Comparison of ENCODE assay signal across 10 cellular contexts in the genomic region with DNA sequence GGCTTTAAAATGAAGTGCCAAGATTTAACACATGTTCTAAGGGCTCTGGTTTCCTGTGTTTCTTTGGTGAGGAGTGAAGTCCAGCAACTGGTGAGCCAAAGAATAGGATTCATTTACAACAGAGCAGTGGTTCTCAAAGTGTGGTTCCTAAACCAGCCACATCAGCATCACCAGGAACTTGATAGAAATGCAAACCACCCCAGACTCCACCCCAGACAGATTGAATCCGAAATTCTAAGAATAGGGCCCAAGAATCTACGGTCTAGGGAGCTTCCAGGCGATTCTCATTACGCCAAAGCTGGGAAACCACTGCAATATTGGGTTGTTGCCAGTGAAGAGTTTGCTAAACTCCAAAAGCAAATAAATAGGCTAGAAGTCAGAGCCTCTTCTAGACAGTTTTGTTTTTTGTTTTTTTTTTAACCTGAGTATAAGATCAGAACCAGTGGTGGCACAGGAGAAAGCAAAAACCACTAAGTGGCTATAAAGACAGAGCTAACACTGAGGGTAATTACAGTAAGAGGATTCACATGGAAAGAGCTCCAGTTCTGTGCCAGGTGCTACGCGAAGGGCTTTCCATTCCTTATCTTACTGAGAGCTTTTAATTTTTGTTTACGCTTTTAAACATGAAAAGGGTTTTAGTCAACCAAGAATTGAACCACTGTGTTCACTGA. TPM values are rescaled to one million over a fixed set of nuclear protein-coding genes. Genes with fewer than 3 reads are reported as not detected.
DNase-seq lines count a peak whose midpoint lies in the region; ATAC-seq and FAIRE-seq lines count a peak whose summit lies in the region.
"Had no signal": no experiment of that assay in that cellular context is flagged by ENCODE, and none has a peak within 500 bp of the region (broad histone marks: within the 10 kb centered on the region; RNA-seq: fewer than 3 reads in every experiment).

No MANE protein-coding gene starts in this region.

- no peaks in the 10 kb centered on the region for H3K27me3 ChIP-seq in small intestine (ENCODE audit: control insufficient read depth in 2 of 2, insufficient read depth in 2 of 2, low read length in 2 of 2)

- H3K27ac ChIP-seq in cingulate gyrus (ENCODE audit: low read depth, low read length): peak overlapping the region; percentile 80
- H3K27ac ChIP-seq in small intestine (ENCODE audit: low read depth in 1 of 2, low read length in 1 of 2): peak overlapping the region in 1 of 2 donors; percentile 88
- H3K27ac ChIP-seq: A549 had no signal

- FAIRE-seq in small intestine (lab: Jason Lieb, UNC): no peak
- FAIRE-seq: A549, HTR-8/SVneo had no signal

- ATAC-seq in HG03280 (IDR thresholded peaks at IDR 0.05; ENCODE audit: unreplicated experiment): no peak
- ATAC-seq: A549 had no signal

- H3K9me3 ChIP-seq in small intestine (ENCODE audit: control insufficient read depth, low read depth): no peaks in the 10 kb centered on the region
- H3K9me3 ChIP-seq: A549 had no signal

- 39 to 59% (median 56%) methylated on average over 7 of the region's 7 CpGs for WGBS in small intestine, 3 donors

- no peak overlapping the region for H3K4me3 ChIP-seq in small intestine (ENCODE audit: low read depth in 1 of 2, low read length in 2 of 2)
- H3K4me3 ChIP-seq: A549 had no signal

- peaks cover 0 to 7% of the 10 kb centered on the region in 2 donors for H3K4me1 ChIP-seq in small intestine (ENCODE audit: control insufficient read depth in 2 of 2, insufficient read depth in 1 of 2, low read depth in 1 of 2, low read length in 1 of 2)
- H3K4me1 ChIP-seq: A549 had no signal

- DNase-seq in NCI-H2196 (lab: John Stamatoyannopoulos, UW; ENCODE audit: unreplicated experiment) (peak; percentile 26), NCI-H2196 treated with DMSO at 0.1 percent for 48 hours (lab: John Stamatoyannopoulos, UW; ENCODE audit: unreplicated experiment) (no peak), mucosa of gallbladder (ENCODE audit: low spot score) (peak; percentile 29), small intestine (no peak)
- DNase-seq in effector CD8-positive, alpha-beta T cell (lab: John Stamatoyannopoulos, UW): no peak
- DNase-seq in stimulated activated CD4-positive, alpha-beta T cell treated with anti-CD3 and anti-CD28 coated beads, Interleukin-4, amount 100 ng/mL, for 1 hour: no peak

- no peaks in the 10 kb centered on the region for H3K36me3 ChIP-seq in small intestine (ENCODE audit: control insufficient read depth in 2 of 2, insufficient read depth in 2 of 2, low read length in 2 of 2)

RNA-seq across cellular contexts. Expression of gene FMO2, which starts 42.5 kb away (rescaled TPM):
- 3.5 TPM for total RNA-seq in mucosa of gallbladder
- 1 to 10 TPM in 2 of 3 donors, under 1 TPM in 1; 0.22 to 1.6 (median 1.1) TPM for polyA plus RNA-seq in small intestine
- polyA plus RNA-seq: A549 had no signal

RNA-seq across cellular contexts. Expression of gene FMO3, which starts 51.9 kb away (rescaled TPM):
- total RNA-seq in mucosa of gallbladder: 0.86 TPM
- 1 to 10 TPM in 1 of 3 donors, under 1 TPM in 1, not detected in 1; 0.79 to 2.4 TPM for polyA plus RNA-seq in small intestine
- polyA plus RNA-seq: A549 had no signal

Comparison
In these comparisons a context has a peak if more than half of its experiments do, and no peak if none do; other contexts are left out.
1. DNase-seq: peak in NCI-H2196 (single experiment) and mucosa of gallbladder (single experiment); none in NCI-H2196 treated with DMSO at 0.1 percent for 48 hours (single experiment), effector CD8-positive, alpha-beta T cell (single experiment), stimulated activated CD4-positive, alpha-beta T cell treated with anti-CD3 and anti-CD28 coated beads, Interleukin-4, amount 100 ng/mL, for 1 hour (single experiment) and small intestine (single experiment).